In the genomic region with DNA sequence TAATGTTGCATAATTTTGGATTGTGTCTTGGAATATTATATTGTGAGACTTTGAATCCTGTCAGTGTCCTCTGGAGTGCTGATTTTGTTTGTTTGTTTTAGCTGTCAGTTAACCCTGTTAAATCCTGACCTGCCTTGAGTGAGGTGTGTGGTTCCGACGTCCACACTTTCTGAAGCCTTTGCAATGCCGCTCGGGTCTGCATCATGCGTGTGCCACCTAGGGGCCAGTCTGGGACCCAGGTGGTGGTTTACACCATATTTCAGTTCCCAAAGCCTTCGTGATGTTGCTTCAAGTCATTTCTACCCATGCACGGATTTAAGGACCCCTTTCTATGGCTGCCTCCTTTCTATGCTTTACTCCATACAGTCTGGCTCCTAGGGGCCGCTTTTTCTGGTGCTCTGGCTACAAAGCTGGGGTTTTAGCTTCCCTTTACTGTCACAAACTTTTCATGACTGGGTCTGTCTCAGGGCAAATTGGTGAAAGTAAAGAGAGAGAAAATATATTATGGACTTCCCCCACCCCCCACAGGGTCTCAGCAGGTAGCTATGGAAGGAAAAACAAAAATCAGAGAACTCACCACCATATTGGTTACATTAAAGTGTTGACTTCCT, we compare ENCODE assay signal across 12 cellular contexts. TPM values are rescaled to one million over a fixed set of nuclear protein-coding genes. Genes with fewer than 3 reads are reported as not detected.
DNase-seq lines count a peak whose midpoint lies in the region; ATAC-seq and TF ChIP-seq lines count a peak whose summit lies in the region.
"Had no signal": no experiment of that assay in that cellular context is flagged by ENCODE, and none has a peak within 500 bp of the region (broad histone marks: within the 10 kb centered on the region; RNA-seq: fewer than 3 reads in every experiment).

No MANE protein-coding gene starts in this region.

- H3K27ac ChIP-seq in breast epithelium (no peak overlapping the region), OCI-LY3 (ENCODE audit: low read length) (no peak overlapping the region), thyroid gland (no peak overlapping the region)
- H3K27ac ChIP-seq: right atrium auricular region had no signal

- H3K27ac Mint-ChIP-seq in MCF 10A (ENCODE audit: low read depth, unreplicated experiment): no peak overlapping the region
- H3K27ac Mint-ChIP-seq: activated CD4-positive, alpha-beta memory T cell treated with anti-CD3 and anti-CD28 coated beads, Interleukin-2, amount 10 ng/mL, durations not matched to agents 7 days and 5 days; brain had no signal

- H3K79me2 ChIP-seq in OCI-LY3 (ENCODE audit: low read length): no peaks in the 10 kb centered on the region

- H3K4me3 Mint-ChIP-seq in MCF 10A (ENCODE audit: unreplicated experiment): no peak overlapping the region
- H3K4me3 Mint-ChIP-seq: activated CD4-positive, alpha-beta memory T cell treated with anti-CD3 and anti-CD28 coated beads, Interleukin-2, amount 10 ng/mL, durations not matched to agents 7 days and 5 days; brain had no signal

- no peaks in the 10 kb centered on the region for H3K4me1 Mint-ChIP-seq in MCF 10A (ENCODE audit: insufficient read depth, unreplicated experiment)
- H3K4me1 Mint-ChIP-seq: activated CD4-positive, alpha-beta memory T cell treated with anti-CD3 and anti-CD28 coated beads, Interleukin-2, amount 10 ng/mL, durations not matched to agents 7 days and 5 days; brain had no signal

- H3K9me3 ChIP-seq in breast epithelium (peaks cover 0 to 10% of the 10 kb centered on the region in 2 donors), OCI-LY3 (ENCODE audit: insufficient read depth, low read length) (no peaks in the 10 kb centered on the region), thyroid gland (no peaks in the 10 kb centered on the region)

- no peak overlapping the region for H2AFZ ChIP-seq in OCI-LY3 (ENCODE audit: low read depth, low read length)

- TF ChIP-seq CTCF in MCF 10A (IDR thresholded peaks at IDR 0.05; ENCODE audit: unreplicated experiment) (peak; percentile 16), breast epithelium (IDR thresholded peaks at IDR 0.05) (no peak), OCI-LY3 (IDR thresholded peaks at IDR 0.05; ENCODE audit: low read depth, low read length) (peak; percentile 63), epithelial cell of esophagus (IDR thresholded peaks at IDR 0.05; ENCODE audit: insufficient read depth, low read depth, low read length, missing control alignments) (peak; percentile 56), thyroid gland (IDR thresholded peaks at IDR 0.05) (peak in 2 of 6 experiments; percentile 24 to 45)

- intact Hi-C loops in MCF 10A (cut with micrococcal nuclease): no loop called here
- intact Hi-C loops in breast epithelium (cut with DNase I; ENCODE audit: low total_unique reads): no loop called here
- intact Hi-C loops in thyroid gland (cut with DNase I): no loop called here

- DNase-seq in MCF 10A (ENCODE audit: unreplicated experiment) (peak; percentile 20), breast epithelium (ENCODE audit: low spot score in 2 of 2) (no peak), epithelial cell of esophagus (ENCODE audit: low read depth) (peak; percentile 37), thyroid gland (peak; percentile 5 to 17), OCI-M1 (lab: John Stamatoyannopoulos, UW) (no peak)
- no peak for DNase-seq in NK-92 treated with Interleukin-12 subunit alpha and Interleukin-12 subunit beta, amount 100 ng/mL, for 24 hours (lab: John Stamatoyannopoulos, UW)
- DNase-seq: activated CD4-positive, alpha-beta memory T cell treated with anti-CD3 and anti-CD28 coated beads, Interleukin-2, amount 10 ng/mL, durations not matched to agents 7 days and 5 days; COR-L47 had no signal

- ATAC-seq in GM21515 (IDR thresholded peaks at IDR 0.05; ENCODE audit: unreplicated experiment): no peak

- H3K4me1 ChIP-seq in breast epithelium (no peaks in the 10 kb centered on the region), OCI-LY3 (ENCODE audit: low read length) (no peaks in the 10 kb centered on the region), thyroid gland (no peaks in the 10 kb centered on the region)
- H3K4me1 ChIP-seq: right atrium auricular region had no signal

- CTCF ChIA-PET in MCF 10A (lab: Yijun Ruan, JAX): interaction anchor here (0.6 to 1.7 kb wide), 7 partner anchors 10 to 376 kb away, joined by 3 to 7 read pairs (median 4); no protein-coding TSS in a partner anchor

- WGBS in thyroid gland, 2 donors: 21 to 23% methylated on average over 8 of the region's 8 CpGs

- no peaks in the 10 kb centered on the region for H3K36me3 ChIP-seq in breast epithelium
- no peaks in the 10 kb centered on the region for H3K36me3 ChIP-seq in OCI-LY3 (replicated peaks; ENCODE audit: low read depth, low read length)
- H3K36me3 ChIP-seq in thyroid gland: no peaks in the 10 kb centered on the region
- H3K36me3 ChIP-seq: right atrium auricular region had no signal

- H3K9ac ChIP-seq in OCI-LY3 (ENCODE audit: low read length): no peak overlapping the region

- peaks cover 92% of the 10 kb centered on the region for H3K27me3 Mint-ChIP-seq in MCF 10A (ENCODE audit: insufficient read depth, unreplicated experiment)

- H3K9me3 Mint-ChIP-seq in MCF 10A (ENCODE audit: unreplicated experiment): no peaks in the 10 kb centered on the region

- H4K20me1 ChIP-seq in OCI-LY3 (ENCODE audit: insufficient read depth, low read length): no peaks in the 10 kb centered on the region

- H3K36me3 Mint-ChIP-seq in MCF 10A (ENCODE audit: insufficient read depth, unreplicated experiment): no peaks in the 10 kb centered on the region
- H3K36me3 Mint-ChIP-seq: brain had no signal

- POLR2A ChIA-PET in MCF 10A (lab: Yijun Ruan, JAX): interaction anchor here (1.3 kb wide), 1 partner anchor 11 kb away, joined by 3 read pairs; no protein-coding TSS in a partner anchor

- no peak overlapping the region for H3K4me2 ChIP-seq in OCI-LY3 (ENCODE audit: low read length)

- H3K4me3 ChIP-seq in breast epithelium (no peak overlapping the region), OCI-LY3 (ENCODE audit: low read length) (no peak overlapping the region), epithelial cell of esophagus (ENCODE audit: low read length) (no peak overlapping the region), thyroid gland (replicated peaks in 1 of 3) (no peak overlapping the region)
- H3K4me3 ChIP-seq: right atrium auricular region had no signal

- BruUV-seq in MCF 10A (replicated peaks; lab: Mats Ljungman, UMichigan): no TSS peak

- TF ChIP-seq POLR2A in breast epithelium (IDR thresholded peaks at IDR 0.05) (no peak), thyroid gland (IDR thresholded peaks at IDR 0.05) (no peak)

- H3K27me3 ChIP-seq in breast epithelium (peaks cover 0 to 9% of the 10 kb centered on the region in 2 donors), OCI-LY3 (ENCODE audit: low read depth, low read length) (peaks cover 22% of the 10 kb centered on the region), thyroid gland (no peaks in the 10 kb centered on the region)
- H3K27me3 ChIP-seq: right atrium auricular region had no signal

RNA-seq across cellular contexts. Expression of a gene that starts 11.4 kb away (rescaled TPM):
- total RNA-seq in MCF 10A (2022) (not detected in 2 replicates), breast epithelium (not detected), thyroid gland (not detected)
- total RNA-seq: right atrium auricular region had no signal

RNA-seq across cellular contexts. Expression of a gene that starts 30.0 kb away (rescaled TPM):
- total RNA-seq in MCF 10A (2022) (not detected in 2 replicates), breast epithelium (not detected), thyroid gland (not detected)
- total RNA-seq: activated CD4-positive, alpha-beta memory T cell treated with anti-CD3 and anti-CD28 coated beads, Interleukin-2, amount 10 ng/mL, durations not matched to agents 7 days and 5 days; right atrium auricular region had no signal

RNA-seq across cellular contexts. Expression of a gene that starts 53.6 kb away (rescaled TPM):
- total RNA-seq in MCF 10A (2022) (15.5 and 22.3 TPM in 2 replicates), breast epithelium (10 to 100 TPM; 18.4 to 20.3 (median 19.7) TPM), thyroid gland (10 to 100 TPM; 35.6 to 51.0 (median 41.2) TPM)

RNA-seq across cellular contexts. Expression of a gene that starts 55.8 kb away (rescaled TPM):
- total RNA-seq in MCF 10A (2022): not detected in 2 replicates
- total RNA-seq in breast epithelium: not detected
- total RNA-seq in thyroid gland: not detected
- total RNA-seq: activated CD4-positive, alpha-beta memory T cell treated with anti-CD3 and anti-CD28 coated beads, Interleukin-2, amount 10 ng/mL, durations not matched to agents 7 days and 5 days; right atrium auricular region had no signal

Comparison
In these comparisons a context has a peak if more than half of its experiments do, and no peak if none do; other contexts are left out.
1. DNase-seq: peak in MCF 10A (single experiment), epithelial cell of esophagus (single experiment) and thyroid gland (2 of 2); none in breast epithelium (0 of 2), OCI-M1 (single experiment) and NK-92 treated with Interleukin-12 subunit alpha and Interleukin-12 subunit beta, amount 100 ng/mL, for 24 hours (single experiment).
2. CTCF ChIP-seq: peak in MCF 10A (single experiment), OCI-LY3 (single experiment) and epithelial cell of esophagus (single experiment); none in breast epithelium (0 of 3).